ENCODE assay signal across 14 cellular contexts in the genomic region with DNA sequence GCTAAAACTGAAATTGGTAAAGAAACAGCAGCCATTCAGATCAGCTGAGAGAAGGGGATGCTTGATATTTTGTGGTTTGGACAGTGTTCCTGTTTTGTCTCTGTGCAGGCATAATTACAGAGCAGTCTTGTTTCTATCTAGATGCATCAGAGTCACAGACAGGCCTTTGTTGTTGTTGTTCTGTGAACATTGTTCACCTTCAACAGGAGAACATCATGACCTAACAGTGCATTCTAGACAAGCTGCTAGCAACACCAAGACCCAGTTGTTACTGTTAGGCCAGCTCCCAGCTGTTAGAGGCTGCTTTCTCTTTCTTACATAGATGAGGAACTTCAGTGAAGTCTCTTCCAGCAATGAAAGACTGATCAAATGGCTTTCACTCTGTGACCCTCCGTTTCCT. TPM values are rescaled to one million over a fixed set of nuclear protein-coding genes. Genes with fewer than 3 reads are reported as not detected.
DNase-seq lines count a peak whose midpoint lies in the region; ATAC-seq and TF ChIP-seq lines count a peak whose summit lies in the region.
"Had no signal": no experiment of that assay in that cellular context is flagged by ENCODE, and none has a peak within 500 bp of the region (broad histone marks: within the 10 kb centered on the region; RNA-seq: fewer than 3 reads in every experiment).

No MANE protein-coding gene starts in this region.

- WGBS in stomach, 5 donors, result 80 to 86% (median 82%) methylated on average over 1 of the region's 1 CpG
- WGBS in aorta, 2 donors, result 91 to 97% methylated on average over 1 of the region's 1 CpG
- WGBS in testis, 2 donors, result 87 to 96% methylated on average over 1 of the region's 1 CpG

- peak overlapping the region; percentile 69 for H3K4me3 Mint-ChIP-seq in activated T-helper 17 cell treated with anti-CD3 and anti-CD28 coated beads, Interleukin-2, amount 50 U/mL, for 72 hours
- peak overlapping the region; percentile 67 for H3K4me3 Mint-ChIP-seq in natural killer cell

- H3K27me3 Mint-ChIP-seq in activated T-helper 17 cell treated with anti-CD3 and anti-CD28 coated beads, Interleukin-2, amount 50 U/mL, for 72 hours, result no peaks in the 10 kb centered on the region
- H3K27me3 Mint-ChIP-seq in natural killer cell (ENCODE audit: low read depth in 2 of 2), result peaks cover 19 to 24% of the 10 kb centered on the region in 2 donors

- no peaks in the 10 kb centered on the region for H3K4me1 ChIP-seq in stomach
- H3K4me1 ChIP-seq in aorta (ENCODE audit: control insufficient read depth in 1 of 2, insufficient read depth in 2 of 2, low read length in 2 of 2), result no peaks in the 10 kb centered on the region
- H3K4me1 ChIP-seq in testis, result no peaks in the 10 kb centered on the region
- H3K4me1 ChIP-seq: gastroesophageal sphincter had no signal

- no peak for TF ChIP-seq EP300 in stomach (IDR thresholded peaks at IDR 0.05)

- peak; percentile 89 for ATAC-seq in activated T-helper 17 cell treated with anti-CD3 and anti-CD28 coated beads, Interleukin-2, amount 50 U/mL, for 72 hours (replicated peaks)
- ATAC-seq in natural killer cell, result peak; percentile 68 to 82 (median 78)
- no peak for ATAC-seq in aorta (ENCODE audit: low FRiP score)
- ATAC-seq: gastroesophageal sphincter had no signal

- H3K27me3 ChIP-seq in stomach (no peaks in the 10 kb centered on the region), aorta (ENCODE audit: control insufficient read depth in 1 of 2, insufficient read depth in 2 of 2, low read length in 1 of 2) (no peaks in the 10 kb centered on the region), testis (no peaks in the 10 kb centered on the region)

- no peak overlapping the region for H3K4me3 ChIP-seq in stomach
- no peak overlapping the region for H3K4me3 ChIP-seq in aorta (ENCODE audit: low read length in 2 of 2)
- H3K4me3 ChIP-seq in testis, result no peak overlapping the region
- H3K4me3 ChIP-seq: gastroesophageal sphincter had no signal

- H3K36me3 ChIP-seq in stomach (no peaks in the 10 kb centered on the region), aorta (ENCODE audit: control insufficient read depth in 1 of 2, insufficient read depth in 2 of 2, low read length in 1 of 2) (no peaks in the 10 kb centered on the region), testis (ENCODE audit: low read depth, missing control alignments) (no peaks in the 10 kb centered on the region)
- H3K36me3 ChIP-seq: gastroesophageal sphincter had no signal

- H3K4me1 Mint-ChIP-seq in activated T-helper 17 cell treated with anti-CD3 and anti-CD28 coated beads, Interleukin-2, amount 50 U/mL, for 72 hours, result peaks cover 24% of the 10 kb centered on the region
- H3K4me1 Mint-ChIP-seq in natural killer cell, result peaks cover 14 to 21% of the 10 kb centered on the region in 2 donors

- TF ChIP-seq CTCF in natural killer cell (IDR thresholded peaks at IDR 0.05) (no peak), stomach (IDR thresholded peaks at IDR 0.05) (no peak), testis (IDR thresholded peaks at IDR 0.05) (no peak)

- TF ChIP-seq POLR2A in stomach (IDR thresholded peaks at IDR 0.05), result no peak
- TF ChIP-seq POLR2A in testis (IDR thresholded peaks at IDR 0.05), result no peak

- DNase-seq in GDM1 (lab: John Stamatoyannopoulos, UW) (peak; percentile 21), MV-4-11 (lab: John Stamatoyannopoulos, UW) (peak; percentile 79), natural killer cell (no peak), stomach (no peak), aorta (no peak), NCI-H2196 treated with DMSO at 0.1 percent for 48 hours (lab: John Stamatoyannopoulos, UW; ENCODE audit: unreplicated experiment) (no peak), testis (no peak)
- DNase-seq: activated effector memory CD4-positive, alpha-beta T cell treated with Interleukin-2 at 50 U/mL for 16 hours; IMR-90; left cardiac atrium; NCI-H2029 treated with DMSO at 0.1 percent for 48 hours; nucleus accumbens had no signal

- H3K27ac ChIP-seq in stomach, result peak overlapping the region in 2 of 5 donors; percentile 33 to 39
- no peak overlapping the region for H3K27ac ChIP-seq in aorta (ENCODE audit: low read depth in 1 of 2, low read length in 2 of 2)
- no peak overlapping the region for H3K27ac ChIP-seq in testis
- H3K27ac ChIP-seq: gastroesophageal sphincter had no signal

- peaks cover 0 to 6% (median 0%) of the 10 kb centered on the region in 4 donors for H3K9me3 ChIP-seq in stomach
- H3K9me3 ChIP-seq in aorta (ENCODE audit: control insufficient read depth, low read length), result peaks cover 4% of the 10 kb centered on the region
- H3K9me3 ChIP-seq in testis, result no peaks in the 10 kb centered on the region

- peaks cover 5% of the 10 kb centered on the region for H3K9me3 Mint-ChIP-seq in activated T-helper 17 cell treated with anti-CD3 and anti-CD28 coated beads, Interleukin-2, amount 50 U/mL, for 72 hours
- peaks cover 5 to 9% of the 10 kb centered on the region in 2 donors for H3K9me3 Mint-ChIP-seq in natural killer cell

- H3K36me3 Mint-ChIP-seq in activated T-helper 17 cell treated with anti-CD3 and anti-CD28 coated beads, Interleukin-2, amount 50 U/mL, for 72 hours (ENCODE audit: low read depth), result no peaks in the 10 kb centered on the region
- H3K36me3 Mint-ChIP-seq in natural killer cell, result peaks cover 21% of the 10 kb centered on the region

- peak overlapping the region; percentile 79 for H3K27ac Mint-ChIP-seq in activated T-helper 17 cell treated with anti-CD3 and anti-CD28 coated beads, Interleukin-2, amount 50 U/mL, for 72 hours
- peak overlapping the region; percentile 87 to 91 for H3K27ac Mint-ChIP-seq in natural killer cell

- intact Hi-C loops in natural killer cell (cut with micrococcal nuclease) (no loop called here), stomach (cut with DNase I; ENCODE audit: low total_unique reads) (no loop called here), aorta (cut with DNase I) (no loop called here), testis (cut with DNase I; ENCODE audit: low total_unique reads) (no loop called here)

RNA-seq across cellular contexts. Expression of a gene that starts 8.5 kb away (rescaled TPM):
- 10 to 100 TPM; 19.1 to 38.0 TPM for total RNA-seq in activated T-helper 17 cell treated with anti-CD3 and anti-CD28 coated beads, Interleukin-2, amount 50 U/mL, for 72 hours
- total RNA-seq in natural killer cell (1 to 10 TPM; 3.4 to 6.9 (median 6.7) TPM), stomach (100 to 1,000 TPM in 2 of 5 donors, 10 to 100 TPM in 3; 20.4 to 174 (median 72.8) TPM), aorta (10 to 100 TPM in 1 of 2 donors, 1 to 10 TPM in 1; 9.8 to 13.1 TPM), testis (100 to 1,000 TPM; 154 to 195 TPM)
- polyA plus RNA-seq in stomach (10 to 100 TPM; 17.9 to 90.7 (median 84.4) TPM), aorta (10 to 100 TPM in 1 of 2 donors, 1 to 10 TPM in 1; 5.8 to 12.4 TPM), testis (ENCODE audit: insufficient read depth, low read depth, low replicate concordance) (85.7 TPM)

RNA-seq across cellular contexts. Expression of a gene that starts 11.8 kb away (rescaled TPM):
- under 1 TPM in 1 of 2 donors, not detected in 1; 0.58 TPM for total RNA-seq in activated T-helper 17 cell treated with anti-CD3 and anti-CD28 coated beads, Interleukin-2, amount 50 U/mL, for 72 hours
- total RNA-seq in natural killer cell (not detected), stomach (not detected), aorta (not detected), testis (100 to 1,000 TPM in 1 of 2 donors, 10 to 100 TPM in 1; 18.4 to 105 TPM)
- polyA plus RNA-seq in stomach (under 1 TPM in 1 of 3 donors, not detected in 2; 0.25 TPM), aorta (not detected), testis (ENCODE audit: insufficient read depth, low read depth, low replicate concordance) (79.2 TPM)
- total RNA-seq: gastroesophageal sphincter, IMR-90, left cardiac atrium had no signal
- polyA plus RNA-seq: IMR-90 had no signal

RNA-seq across cellular contexts. Expression of a gene that starts 28.4 kb away (rescaled TPM):
- 100 to 1,000 TPM; 109 to 121 TPM for total RNA-seq in activated T-helper 17 cell treated with anti-CD3 and anti-CD28 coated beads, Interleukin-2, amount 50 U/mL, for 72 hours
- total RNA-seq in natural killer cell (100 to 1,000 TPM; 243 to 253 (median 250) TPM), stomach (100 to 1,000 TPM in 1 of 5 donors, 10 to 100 TPM in 4; 26.8 to 105 (median 71.8) TPM), aorta (100 to 1,000 TPM in 1 of 2 donors, 10 to 100 TPM in 1; 85.3 to 107 TPM), testis (100 to 1,000 TPM; 105 to 123 TPM)
- polyA plus RNA-seq in stomach (100 to 1,000 TPM in 1 of 3 donors, 10 to 100 TPM in 2; 83.9 to 109 (median 88.2) TPM), aorta (100 to 1,000 TPM; 101 to 148 TPM), testis (ENCODE audit: insufficient read depth, low read depth, low replicate concordance) (83.1 TPM)

RNA-seq across cellular contexts. Expression of a gene that starts 42.0 kb away (rescaled TPM):
- under 1 TPM; 0.11 to 0.22 TPM for total RNA-seq in activated T-helper 17 cell treated with anti-CD3 and anti-CD28 coated beads, Interleukin-2, amount 50 U/mL, for 72 hours
- 1 to 10 TPM in 1 of 3 donors, under 1 TPM in 2; 0.34 to 1.5 (median 0.45) TPM for total RNA-seq in natural killer cell
- 10 to 100 TPM in 1 of 5 donors, not detected in 4; 10.4 TPM for total RNA-seq in stomach
- polyA plus RNA-seq in stomach, result 1 to 10 TPM in 1 of 3 donors, under 1 TPM in 1, not detected in 1; 0.60 to 6.6 TPM
- 1 to 10 TPM in 1 of 2 donors, not detected in 1; 2.5 TPM for total RNA-seq in aorta
- polyA plus RNA-seq in aorta, result not detected
- not detected for total RNA-seq in testis
- polyA plus RNA-seq in testis (ENCODE audit: insufficient read depth, low read depth, low replicate concordance), result 1.6 TPM
- total RNA-seq: gastroesophageal sphincter had no signal
- polyA plus RNA-seq: IMR-90 had no signal

RNA-seq across cellular contexts. Expression of a gene that starts 51.6 kb away (rescaled TPM):
- total RNA-seq in activated T-helper 17 cell treated with anti-CD3 and anti-CD28 coated beads, Interleukin-2, amount 50 U/mL, for 72 hours, result under 1 TPM; 0.24 to 0.50 TPM
- not detected for total RNA-seq in natural killer cell
- 1 to 10 TPM in 1 of 5 donors, under 1 TPM in 1, not detected in 3; 0.73 to 5.5 TPM for total RNA-seq in stomach
- under 1 TPM in 1 of 3 donors, not detected in 2; 0.05 TPM for polyA plus RNA-seq in stomach
- total RNA-seq in aorta, result under 1 TPM in 1 of 2 donors, not detected in 1; 0.42 TPM
- polyA plus RNA-seq in aorta, result not detected
- total RNA-seq in testis, result 10 to 100 TPM; 10.8 to 18.4 TPM
- 5.4 TPM for polyA plus RNA-seq in testis (ENCODE audit: insufficient read depth, low read depth, low replicate concordance)
- total RNA-seq: IMR-90, left cardiac atrium had no signal
- polyA plus RNA-seq: IMR-90 had no signal

Comparison
In these comparisons a context has a peak if more than half of its experiments do, and no peak if none do; other contexts are left out.
1. DNase-seq: peak in GDM1 (single experiment) and MV-4-11 (single experiment); none in natural killer cell (single experiment), stomach (single experiment), aorta (0 of 2), NCI-H2196 treated with DMSO at 0.1 percent for 48 hours (single experiment) and testis (single experiment).
2. RNA of a gene that starts 11.8 kb away (total RNA-seq): 18.4 to 105 TPM in testis; 0.58 TPM in activated T-helper 17 cell treated with anti-CD3 and anti-CD28 coated beads, Interleukin-2, amount 50 U/mL, for 72 hours, not detected in aorta, not detected in natural killer cell and not detected in stomach; every median in the first group is over 10 times any median in the second.